Comparison of ENCODE assay signal across 9 cellular contexts in the genomic region with DNA sequence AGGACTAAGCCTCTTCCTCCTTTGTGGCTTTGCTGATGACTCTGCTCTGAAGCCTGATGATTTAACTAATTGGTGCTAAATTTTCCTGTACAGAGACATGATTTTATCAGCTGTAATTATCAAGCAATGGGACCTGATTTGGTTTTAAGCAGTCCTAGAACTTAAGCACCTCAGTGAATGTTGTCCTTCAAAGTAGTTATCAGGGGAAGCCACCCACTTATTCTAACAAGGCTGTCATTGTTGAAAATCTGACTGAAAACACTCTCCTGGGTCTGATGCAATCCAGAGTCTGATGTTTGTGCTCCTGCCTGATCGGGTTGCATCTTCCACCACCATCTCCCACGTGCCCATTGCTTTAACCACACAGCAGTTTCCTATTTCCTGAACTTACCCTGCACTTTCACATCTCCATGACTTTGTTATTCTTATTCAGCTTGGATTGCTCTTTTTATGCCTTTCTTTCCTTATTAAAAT. TPM values are rescaled to one million over a fixed set of nuclear protein-coding genes. Genes with fewer than 3 reads are reported as not detected.
DNase-seq lines count a peak whose midpoint lies in the region; ATAC-seq, FAIRE-seq and TF ChIP-seq lines count a peak whose summit lies in the region.
"Had no signal": no experiment of that assay in that cellular context is flagged by ENCODE, and none has a peak within 500 bp of the region (broad histone marks: within the 10 kb centered on the region; RNA-seq: fewer than 3 reads in every experiment).

No MANE protein-coding gene starts in this region.

- H3K36me3 ChIP-seq in HCT116 (ENCODE audit: control insufficient read depth in 1 of 2, insufficient read depth in 2 of 2, low read length in 2 of 2): no peaks in the 10 kb centered on the region
- no peaks in the 10 kb centered on the region for H3K36me3 ChIP-seq in RWPE2 (ENCODE audit: low read depth)
- H3K36me3 ChIP-seq in bronchial epithelial cell (ENCODE audit: control insufficient read depth, insufficient read depth, low read length): no peaks in the 10 kb centered on the region
- H3K36me3 ChIP-seq in parathyroid adenoma (ENCODE audit: control insufficient read depth, insufficient read depth, low read length): no peaks in the 10 kb centered on the region
- H3K36me3 ChIP-seq: vagina had no signal

- H2AFZ ChIP-seq in HCT116 (ENCODE audit: low read depth, low read length, poor library complexity, severe bottlenecking): no peak overlapping the region
- H2AFZ ChIP-seq in parathyroid adenoma: no peak overlapping the region

- H3K4me1 ChIP-seq in HCT116 (ENCODE audit: control insufficient read depth in 1 of 2, insufficient read depth in 2 of 2, low read length in 2 of 2) (peaks cover 4 to 6% of the 10 kb centered on the region in 2 experiments; a peak in 2 of 4 replicates), RWPE2 (ENCODE audit: insufficient read depth, poor library complexity, severe bottlenecking) (peaks cover 8% of the 10 kb centered on the region), parathyroid adenoma (peaks cover 6% of the 10 kb centered on the region)
- H3K4me1 ChIP-seq: vagina had no signal

- no peak overlapping the region for H3K9ac ChIP-seq in HCT116 (ENCODE audit: low read length)
- no peak overlapping the region for H3K9ac ChIP-seq in parathyroid adenoma

- H3K4me3 ChIP-seq in HCT116 (replicated peaks in 1 of 2; ENCODE audit: low read depth in 1 of 2, low read length in 2 of 2): no peak overlapping the region
- H3K4me3 ChIP-seq in RWPE2 (ENCODE audit: severe bottlenecking): no peak overlapping the region
- H3K4me3 ChIP-seq in bronchial epithelial cell (ENCODE audit: low read depth, low read length): no peak overlapping the region
- no peak overlapping the region for H3K4me3 ChIP-seq in parathyroid adenoma (ENCODE audit: low read depth, low read length)
- H3K4me3 ChIP-seq: vagina had no signal

- TF ChIP-seq RAD21 in HCT116 (IDR thresholded peaks at IDR 0.05; ENCODE audit: low read depth): no peak

- POLR2A ChIA-PET in HCT116 (lab: Charles Lee): no interaction called here

- TF ChIP-seq CTCF in HCT116 (IDR thresholded peaks at IDR 0.05 in 2 of 3, conservative IDR thresholded peaks at IDR 0.05 in 1 of 3; ENCODE audit: borderline replicate concordance in 1 of 3, insufficient read depth in 1 of 3, low read depth in 2 of 3, low read length in 2 of 3) (no peak), RWPE2 (IDR thresholded peaks at IDR 0.05; ENCODE audit: poor library complexity, severe bottlenecking) (no peak), bronchial epithelial cell (IDR thresholded peaks at IDR 0.05; ENCODE audit: insufficient read depth, low read length, severe bottlenecking) (no peak), parathyroid adenoma (IDR thresholded peaks at IDR 0.05) (no peak)

- RAD21 ChIA-PET in HCT116 (lab: Charles Lee; ENCODE audit: low non-redundant PET in 1 of 2, low total read pairs in 2 of 2, uncharacterized antibody in 2 of 2, unreplicated experiment in 2 of 2): no interaction called here

- no peak for FAIRE-seq in bronchial epithelial cell (lab: Jason Lieb, UNC)

- ATAC-seq in HCT116: no peak
- ATAC-seq in RWPE2 (ENCODE audit: low read depth): 0 out of 3 replicates have a peak, but pooled peaks have one; percentile 7

- H3K27me3 ChIP-seq in HCT116 (ENCODE audit: insufficient read depth, low read length) (no peaks in the 10 kb centered on the region; the same call in 1 of the 2 replicates), RWPE2 (ENCODE audit: insufficient read depth, poor library complexity, severe bottlenecking) (no peaks in the 10 kb centered on the region), bronchial epithelial cell (ENCODE audit: control insufficient read depth, insufficient read depth, low read length) (peaks cover 2% of the 10 kb centered on the region), parathyroid adenoma (ENCODE audit: control insufficient read depth, insufficient read depth, low read length) (no peaks in the 10 kb centered on the region)
- H3K27me3 ChIP-seq: vagina had no signal

- H4K20me1 ChIP-seq in HCT116 (ENCODE audit: insufficient read depth): no peaks in the 10 kb centered on the region

- no TSS peak for BruUV-seq in HCT116 (replicated peaks; lab: Mats Ljungman, UMichigan)

- H3K9me2 ChIP-seq in HCT116 (ENCODE audit: insufficient read depth): no peaks in the 10 kb centered on the region

- H3K27ac ChIP-seq in HCT116 (ENCODE audit: low read depth, low read length): no peak overlapping the region
- no peak overlapping the region for H3K27ac ChIP-seq in RWPE2 (ENCODE audit: poor library complexity, severe bottlenecking)
- H3K27ac ChIP-seq in parathyroid adenoma: peak overlapping the region; percentile 70
- H3K27ac ChIP-seq: vagina had no signal

- CTCF ChIA-PET in HCT116 (lab: Charles Lee): interaction anchor here (1.3 kb wide), 1 partner anchor 397 kb away, joined by 3 read pairs; the partner anchor contains the start of gene EXTL2

- H3K9me3 ChIP-seq in HCT116 (ENCODE audit: control insufficient read depth in 1 of 2, insufficient read depth in 1 of 2, low read depth in 1 of 2, low read length in 2 of 2) (no peaks in the 10 kb centered on the region), RWPE2 (ENCODE audit: severe bottlenecking) (no peaks in the 10 kb centered on the region), parathyroid adenoma (ENCODE audit: control insufficient read depth, low read length) (no peaks in the 10 kb centered on the region)
- H3K9me3 ChIP-seq: vagina had no signal

- H3K4me2 ChIP-seq in HCT116 (ENCODE audit: low read length) (no peak overlapping the region), parathyroid adenoma (ENCODE audit: low read length) (no peak overlapping the region)

- TF ChIP-seq POLR2A in HCT116 (IDR thresholded peaks at IDR 0.05; ENCODE audit: borderline replicate concordance, extremely low read depth, insufficient read depth, insufficient read length): no peak

- DNase-seq in EH (ENCODE audit: low read depth) (peak; percentile 85), HCT116 (ENCODE audit: low read depth, low spot score) (no peak), RWPE2 (ENCODE audit: low spot score) (no peak), bronchial epithelial cell (ENCODE audit: low read depth) (peak; percentile 23), NCI-H2227 (lab: John Stamatoyannopoulos, UW; ENCODE audit: unreplicated experiment) (no peak), NCI-H345 treated with DMSO at 0.1 percent for 48 hours (lab: John Stamatoyannopoulos, UW; ENCODE audit: unreplicated experiment) (no peak), NCI-H2196 treated with DMSO at 0.1 percent for 48 hours (lab: John Stamatoyannopoulos, UW; ENCODE audit: unreplicated experiment) (no peak)

- H3K79me2 ChIP-seq in HCT116 (ENCODE audit: insufficient read depth, low read length) (no peaks in the 10 kb centered on the region), parathyroid adenoma (no peaks in the 10 kb centered on the region)

- intact Hi-C loops in HCT116 (cut with micrococcal nuclease): no loop called here

TF ChIP-seq in HCT116, 20 proteins besides CTCF, POLR2A, EP300 and RAD21:
- peak; percentile 44; the same call in 1 of the 2 replicates for TF ChIP-seq MAX (IDR thresholded peaks at IDR 0.05)
- TF ChIP-seq EZH2phosphoT487 (IDR thresholded peaks at IDR 0.05; ENCODE audit: borderline replicate concordance): no peak

RNA-seq across cellular contexts. Expression of gene S1PR1, which starts 54.8 kb away (rescaled TPM):
- total RNA-seq in HCT116 (2021; ENCODE audit: unreplicated experiment): 0.61 TPM
- polyA plus RNA-seq in HCT116 (2012): 0.03 TPM in 1 of 2 replicates, not detected in the other
- total RNA-seq in bronchial epithelial cell: under 0.01 and 0.26 TPM in 2 replicates

Comparison
In these comparisons a context has a peak if more than half of its experiments do, and no peak if none do; other contexts are left out.
1. DNase-seq: peak in EH (single experiment) and bronchial epithelial cell (single experiment); none in HCT116 (single experiment), RWPE2 (single experiment), NCI-H2227 (single experiment), NCI-H345 treated with DMSO at 0.1 percent for 48 hours (single experiment) and NCI-H2196 treated with DMSO at 0.1 percent for 48 hours (single experiment).